In genomic region chr17:33481652-33482051, GRCh38 we compare ENCODE assay signal across 8 cellular contexts.
"Had no signal": no experiment of that assay in that cellular context is flagged by ENCODE, and none has a peak within 500 bp of the region (broad histone marks: within the 10 kb centered on the region; RNA-seq: fewer than 3 reads in every experiment).

No MANE protein-coding gene starts in this region.

- H3K4me3 ChIP-seq: GM12878 had no signal

- FAIRE-seq: G401.6, GM12878, GM12891, GM12892, GM18507, GM19239 had no signal

- ATAC-seq: GM12878 had no signal

- DNase-seq: GDM1, GF-D8 had no signal
